ENCODE assay signal across 1 cellular context in genomic region chr1:248824701-248825100, GRCh38.
TF ChIP-seq lines count a peak whose summit lies in the region.

No MANE protein-coding gene starts in this region.

TF ChIP-seq in HCT116, 20 proteins besides CTCF, POLR2A, EP300 and RAD21 (continued from another document):
- TF ChIP-seq REST (IDR thresholded peaks at IDR 0.05; ENCODE audit: low read depth) (no peak), SRF (IDR thresholded peaks at IDR 0.05; ENCODE audit: low read depth) (no peak), ZBTB33 (IDR thresholded peaks at IDR 0.05; ENCODE audit: extremely low read depth, insufficient replicate concordance, low read length) (no peak), EGR1 (IDR thresholded peaks at IDR 0.05; ENCODE audit: low read depth) (no peak), YY1 (IDR thresholded peaks at IDR 0.05; ENCODE audit: extremely low read depth, insufficient replicate concordance, low read depth, low read length) (no peak), ZFX (IDR thresholded peaks at IDR 0.05) (no peak), SP1 (IDR thresholded peaks at IDR 0.05; ENCODE audit: low read depth) (no peak), EZH2 (IDR thresholded peaks at IDR 0.05) (no peak), SIN3A (IDR thresholded peaks at IDR 0.05; ENCODE audit: low read depth) (no peak), ATF3 (IDR thresholded peaks at IDR 0.05) (no peak)
